26 cellular contexts compared by ENCODE assay signal in the genomic region with DNA sequence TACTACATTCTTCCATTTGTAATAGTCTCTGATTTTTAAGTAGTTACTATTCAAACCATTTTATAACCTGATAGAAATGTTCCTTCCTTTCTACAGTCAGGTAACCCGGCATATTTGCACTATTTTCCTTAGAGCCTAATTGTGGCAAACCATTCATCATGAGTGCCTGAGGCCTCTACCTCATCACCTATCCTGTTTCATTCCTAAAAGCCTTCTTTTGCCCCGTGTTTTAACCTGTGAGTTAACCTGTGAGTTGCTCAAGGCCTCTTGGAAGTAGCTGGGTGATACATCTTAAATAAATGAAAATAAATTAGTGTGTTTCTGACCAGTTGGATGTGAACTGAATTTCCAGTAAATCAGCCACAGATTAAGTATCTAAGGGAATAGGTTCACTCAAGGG.
"Had no signal": no experiment of that assay in that cellular context is flagged by ENCODE, and none has a peak within 500 bp of the region (broad histone marks: within the 10 kb centered on the region; RNA-seq: fewer than 3 reads in every experiment).

No MANE protein-coding gene starts in this region.

- H3K27ac Mint-ChIP-seq: activated CD8-positive, alpha-beta T cell treated with anti-CD3 and anti-CD28 coated beads for 36 hours; activated naive CD4-positive, alpha-beta T cell treated with anti-CD3 and anti-CD28 coated beads, Interleukin-2, amount 50 U/mL, for 24 hours; activated T-cell treated with anti-CD3 and anti-CD28 coated beads, Interleukin-2, amount 50 U/mL, for 72 hours; T-helper 2 cell treated with Interferon-gamma antibody and Interleukin-4, amounts not matched to agents 5 μg/mL and 100 μg/mL, for 36 hours had no signal

- DNase-seq: activated CD4-positive, alpha-beta T cell treated with anti-CD3 and anti-CD28 coated beads for 4 hours; activated CD8-positive, alpha-beta memory T cell treated with anti-CD3 and anti-CD28 coated beads, Interleukin-2, amount 50 U/mL, for 4 hours; activated CD8-positive, alpha-beta T cell treated with anti-CD3 and anti-CD28 coated beads for 36 hours; activated T-cell treated with anti-CD3 and anti-CD28 coated beads, Interleukin-2, amount 50 U/mL, for 72 hours; aorta; Kasumi-1; NCI-H1048; NCI-H146; NCI-H187 treated with DMSO at 0.1 percent for 48 hours; NCI-H2081 treated with DMSO at 0.1 percent for 48 hours; NCI-H2171; NCI-H2227 treated with DMSO at 0.1 percent for 48 hours; NCI-H446 treated with DMSO at 0.1 percent for 48 hours; NCI-H524 treated with DMSO at 0.1 percent for 48 hours; NCI-H748 treated with DMSO at 0.1 percent for 48 hours; OCI-M1; RPMI8226; SHP77; SW 1271 had no signal

- H3K36me3 Mint-ChIP-seq: activated naive CD4-positive, alpha-beta T cell treated with anti-CD3 and anti-CD28 coated beads, Interleukin-2, amount 50 U/mL, for 24 hours had no signal

- H3K4me3 Mint-ChIP-seq: activated CD8-positive, alpha-beta T cell treated with anti-CD3 and anti-CD28 coated beads for 36 hours; activated naive CD4-positive, alpha-beta T cell treated with anti-CD3 and anti-CD28 coated beads, Interleukin-2, amount 50 U/mL, for 24 hours; activated T-cell treated with anti-CD3 and anti-CD28 coated beads, Interleukin-2, amount 50 U/mL, for 72 hours; central memory CD8-positive, alpha-beta T cell; T-helper 2 cell treated with Interferon-gamma antibody and Interleukin-4, amounts not matched to agents 5 μg/mL and 100 μg/mL, for 36 hours had no signal

- H3K27me3 Mint-ChIP-seq: activated naive CD4-positive, alpha-beta T cell treated with anti-CD3 and anti-CD28 coated beads, Interleukin-2, amount 50 U/mL, for 24 hours had no signal

- ATAC-seq: activated CD4-positive, CD25-positive, alpha-beta regulatory T cell treated with anti-CD3 and anti-CD28 coated beads, Interleukin-2, amount 50 U/mL, for 24 hours; activated CD8-positive, alpha-beta T cell treated with anti-CD3 and anti-CD28 coated beads for 36 hours; activated T-cell treated with anti-CD3 and anti-CD28 coated beads, Interleukin-2, amount 50 U/mL, for 72 hours; Panc1; SK-N-SH treated with all-trans-retinoic acid at 6 μM for 48 hours had no signal

- H3K9me3 ChIP-seq: SJSA1 had no signal

- H3K27me3 ChIP-seq: SJSA1 had no signal

- H3K9me3 Mint-ChIP-seq: activated CD8-positive, alpha-beta T cell treated with anti-CD3 and anti-CD28 coated beads for 36 hours; activated naive CD4-positive, alpha-beta T cell treated with anti-CD3 and anti-CD28 coated beads, Interleukin-2, amount 50 U/mL, for 24 hours; activated T-cell treated with anti-CD3 and anti-CD28 coated beads, Interleukin-2, amount 50 U/mL, for 72 hours; central memory CD8-positive, alpha-beta T cell; T-helper 2 cell treated with Interferon-gamma antibody and Interleukin-4, amounts not matched to agents 5 μg/mL and 100 μg/mL, for 36 hours had no signal

- H3K4me3 ChIP-seq: SJSA1 had no signal

- H3K36me3 ChIP-seq: SJSA1 had no signal

- H3K27ac ChIP-seq: SJSA1 had no signal
